ENCODE assay signal across 8 cellular contexts in the genomic region with DNA sequence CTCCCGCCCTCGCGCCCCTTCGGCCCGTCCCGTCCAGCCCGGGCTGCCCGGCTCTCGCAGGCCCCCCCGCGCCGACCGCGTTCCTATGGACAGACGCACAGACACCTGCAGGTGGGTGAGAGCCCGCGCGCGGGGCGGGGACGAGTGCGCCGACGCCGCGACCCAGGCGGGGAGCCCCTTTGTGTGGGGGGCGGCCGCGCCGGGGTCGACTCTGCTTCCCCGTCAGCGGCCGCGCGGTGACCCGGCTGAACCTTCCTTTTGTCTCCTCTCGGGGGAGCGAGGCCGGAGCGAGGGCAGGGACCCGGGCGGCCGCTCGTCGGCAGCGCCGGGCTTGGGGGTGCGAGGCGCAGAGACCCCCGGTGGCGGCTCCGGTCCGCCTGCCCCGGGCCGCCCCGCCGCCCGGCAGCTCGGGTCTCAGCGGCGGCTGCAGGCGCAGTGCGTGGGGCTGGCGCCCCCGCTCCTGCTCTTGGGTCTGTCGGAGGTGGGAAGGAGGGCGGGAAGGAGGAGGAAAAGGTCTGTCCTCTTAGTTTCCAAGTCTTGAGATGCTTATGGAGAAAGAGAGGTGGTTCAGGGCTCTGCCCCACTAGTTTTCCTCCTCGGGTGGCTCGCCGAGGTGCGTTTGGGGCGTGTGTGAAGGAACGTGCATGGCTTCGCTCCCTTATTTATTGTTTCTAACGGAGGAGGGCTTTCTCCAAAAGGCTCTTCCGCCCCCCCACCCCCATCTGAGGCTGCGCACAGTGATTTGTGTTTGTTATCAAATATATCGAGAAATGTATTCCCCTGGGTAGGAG. TPM values are rescaled to one million over a fixed set of nuclear protein-coding genes. Genes with fewer than 3 reads are reported as not detected.
DNase-seq lines count a peak whose midpoint lies in the region; ATAC-seq, FAIRE-seq and TF ChIP-seq lines count a peak whose summit lies in the region.

No MANE protein-coding gene starts in this region.

- peaks cover 25% of the 10 kb centered on the region for H3K4me1 ChIP-seq in cardiac muscle cell (ENCODE audit: low read depth)

- H3K4me3 ChIP-seq in SK-N-MC (peak overlapping the region; percentile 86), cardiac muscle cell (peak overlapping the region; percentile 100)

- H3K36me3 ChIP-seq in SK-N-MC (ENCODE audit: insufficient read depth, low read length) (peaks cover 11% of the 10 kb centered on the region; the same call in 1 of the 2 replicates), cardiac muscle cell (no peaks in the 10 kb centered on the region)

- DNase-seq in DMS53 (lab: John Stamatoyannopoulos, UW) (peak; percentile 77), HT1080 (ENCODE audit: low read depth) (peak; percentile 40), SK-N-MC (ENCODE audit: low read depth, low spot score) (no peak), cardiac muscle cell (ENCODE audit: low read depth in 1 of 2, low spot score in 1 of 2) (peak; percentile 53 to 66), posterior vena cava (ENCODE audit: low spot score) (peak; percentile 85), urothelium cell line (ENCODE audit: low spot score) (peak; percentile 71)

- peak overlapping the region; percentile 81; the same call in 1 of the 2 replicates for H3K27ac ChIP-seq in SK-N-MC
- H3K27ac ChIP-seq in cardiac muscle cell: peak overlapping the region; percentile 98

- ATAC-seq in GM21423 (IDR thresholded peaks at IDR 0.05; ENCODE audit: unreplicated experiment): peak; percentile 38

- no peaks in the 10 kb centered on the region for H3K27me3 ChIP-seq in cardiac muscle cell

- intact Hi-C loops in posterior vena cava (cut with DNase I): no loop called here

- peaks cover 51% of the 10 kb centered on the region for H3K4me1 Mint-ChIP-seq in activated naive CD4-positive, alpha-beta T cell treated with anti-CD3 and anti-CD28 coated beads, Interleukin-2, amount 50 U/mL, for 24 hours

- peak overlapping the region; percentile 65 for H3K27ac Mint-ChIP-seq in activated naive CD4-positive, alpha-beta T cell treated with anti-CD3 and anti-CD28 coated beads, Interleukin-2, amount 50 U/mL, for 24 hours

- H3K9me3 Mint-ChIP-seq in activated naive CD4-positive, alpha-beta T cell treated with anti-CD3 and anti-CD28 coated beads, Interleukin-2, amount 50 U/mL, for 24 hours: no peaks in the 10 kb centered on the region

- H3K4me3 Mint-ChIP-seq in activated naive CD4-positive, alpha-beta T cell treated with anti-CD3 and anti-CD28 coated beads, Interleukin-2, amount 50 U/mL, for 24 hours: peak overlapping the region; percentile 96

- H3K36me3 Mint-ChIP-seq in activated naive CD4-positive, alpha-beta T cell treated with anti-CD3 and anti-CD28 coated beads, Interleukin-2, amount 50 U/mL, for 24 hours: peaks cover under 1% of the 10 kb centered on the region

- FAIRE-seq in urothelium cell line (lab: Jason Lieb, UNC): no peak

- no peak for TF ChIP-seq CTCF in cardiac muscle cell (IDR thresholded peaks at IDR 0.05; ENCODE audit: low read depth, low read length)

- H3K27me3 Mint-ChIP-seq in activated naive CD4-positive, alpha-beta T cell treated with anti-CD3 and anti-CD28 coated beads, Interleukin-2, amount 50 U/mL, for 24 hours: no peaks in the 10 kb centered on the region

- H3K9ac ChIP-seq in SK-N-MC (ENCODE audit: insufficient read length): peak overlapping the region; percentile 84

- H3K9me3 ChIP-seq in SK-N-MC (ENCODE audit: low read depth, low read length) (no peaks in the 10 kb centered on the region), cardiac muscle cell (ENCODE audit: low read depth) (no peaks in the 10 kb centered on the region)

RNA-seq across cellular contexts. Expression of a gene that starts 0.6 kb away (rescaled TPM):
- 2.3 and 3.5 TPM in 2 replicates for total RNA-seq in HT1080 (2014; rRNA removed; shearing (Covaris generic))
- 2.7 and 3.1 TPM in 2 replicates for polyA plus RNA-seq in HT1080 (2015; cell fraction: cytosol; rRNA removed)
- polyA plus RNA-seq in HT1080 (2015; cell fraction: nucleus; rRNA removed): 2.0 and 3.7 TPM in 2 replicates
- total RNA-seq in cardiac muscle cell (10.9 and 20.1 TPM in 2 replicates), posterior vena cava (1 to 10 TPM; 4.5 to 5.8 TPM)
- 9.9 and 16.6 TPM in 2 replicates for polyA plus RNA-seq in cardiac muscle cell
